In genomic region chr4:20773144-20773997, GRCh38 we compare ENCODE assay signal across 8 cellular contexts.
DNase-seq lines count a peak whose midpoint lies in the region; ATAC-seq, FAIRE-seq and TF ChIP-seq lines count a peak whose summit lies in the region.

No MANE protein-coding gene starts in this region.

- H3K4me1 ChIP-seq in Peyer's patch (no peaks in the 10 kb centered on the region), kidney (ENCODE audit: control insufficient read depth in 1 of 2, insufficient read depth in 1 of 2, low read depth in 1 of 2, low read length in 2 of 2) (no peaks in the 10 kb centered on the region)

- no peak overlapping the region for H3K4me3 ChIP-seq in Peyer's patch
- H3K4me3 ChIP-seq in bronchial epithelial cell (ENCODE audit: low read depth, low read length), result no peak overlapping the region
- H3K4me3 ChIP-seq in kidney (ENCODE audit: low read length in 2 of 2), result no peak overlapping the region

- FAIRE-seq in bronchial epithelial cell (lab: Jason Lieb, UNC) (no peak), kidney (lab: Jason Lieb, UNC) (no peak)

- TF ChIP-seq POLR2A in Peyer's patch (IDR thresholded peaks at IDR 0.05), result no peak

- H3K9ac ChIP-seq in kidney (ENCODE audit: low read length in 2 of 2), result no peak overlapping the region

- no peak overlapping the region for H3K27ac ChIP-seq in Peyer's patch
- H3K27ac ChIP-seq in kidney (ENCODE audit: low read depth in 2 of 2, low read length in 2 of 2), result no peak overlapping the region

- intact Hi-C loops in kidney (cut with DNase I), result no loop called here

- no peaks in the 10 kb centered on the region for H3K36me3 ChIP-seq in Peyer's patch
- no peaks in the 10 kb centered on the region for H3K36me3 ChIP-seq in bronchial epithelial cell (ENCODE audit: control insufficient read depth, insufficient read depth, low read length)
- no peaks in the 10 kb centered on the region for H3K36me3 ChIP-seq in kidney (ENCODE audit: control insufficient read depth in 1 of 2, insufficient read depth in 2 of 2, low read length in 2 of 2)

- ATAC-seq in GM21528 (IDR thresholded peaks at IDR 0.05; ENCODE audit: low FRiP score, unreplicated experiment), result peak; percentile 77
- no peak for ATAC-seq in GM18873 (IDR thresholded peaks at IDR 0.05; ENCODE audit: low FRiP score, unreplicated experiment)

- H3K27me3 ChIP-seq in Peyer's patch, result no peaks in the 10 kb centered on the region
- no peaks in the 10 kb centered on the region for H3K27me3 ChIP-seq in bronchial epithelial cell (ENCODE audit: control insufficient read depth, insufficient read depth, low read length)

- peak; percentile 66 for DNase-seq in EL
- peak; percentile 2 for DNase-seq in KG1 (lab: John Stamatoyannopoulos, UW)
- peak in 2 of 3 donors; percentile 43 to 66 for DNase-seq in Peyer's patch
- DNase-seq in bronchial epithelial cell (ENCODE audit: low read depth), result peak; percentile 57
- DNase-seq in kidney, result no peak
- peak; percentile 0 for DNase-seq in stimulated activated CD8-positive, alpha-beta memory T cell treated with anti-CD3 and anti-CD28 coated beads, Interleukin-12 subunit alpha, Interleukin-12 subunit beta, amount 100 ng/mL, for 1 hour (ENCODE audit: low read depth)

- TF ChIP-seq CTCF in Peyer's patch (IDR thresholded peaks at IDR 0.05) (peak in 4 of 6 experiments; percentile 49 to 65 (median 56)), bronchial epithelial cell (IDR thresholded peaks at IDR 0.05; ENCODE audit: insufficient read depth, low read length, severe bottlenecking) (peak; percentile 79), kidney (IDR thresholded peaks at IDR 0.05; ENCODE audit: borderline replicate concordance, extremely low read depth, insufficient read depth) (peak; percentile 61)

- H3K9me3 ChIP-seq in Peyer's patch (no peaks in the 10 kb centered on the region), kidney (ENCODE audit: control insufficient read depth in 1 of 2, low read length in 2 of 2) (no peaks in the 10 kb centered on the region)
